ENCODE assay signal across 16 cellular contexts in genomic region chr20:37265152-37265551, GRCh38. TPM values are rescaled to one million over a fixed set of nuclear protein-coding genes. Genes with fewer than 3 reads are reported as not detected.
DNase-seq lines count a peak whose midpoint lies in the region; ATAC-seq and TF ChIP-seq lines count a peak whose summit lies in the region.
"Had no signal": no experiment of that assay in that cellular context is flagged by ENCODE, and none has a peak within 500 bp of the region (broad histone marks: within the 10 kb centered on the region; RNA-seq: fewer than 3 reads in every experiment).

No MANE protein-coding gene starts in this region.

- H3K4me1 Mint-ChIP-seq in CD4-positive, CD25-positive, alpha-beta regulatory T cell = peaks cover 0 to 4% (median 0%) of the 10 kb centered on the region in 4 donors
- H3K4me1 Mint-ChIP-seq: activated naive CD4-positive, alpha-beta T cell treated with anti-CD3 and anti-CD28 coated beads, Interleukin-2, amount 50 U/mL, for 24 hours had no signal

- 64 to 83% (median 74%) methylated on average over 4 of the region's 4 CpGs for WGBS in spleen, 5 donors

- no peak for TF ChIP-seq POLR2A in spleen (IDR thresholded peaks at IDR 0.05)

- peak in 1 of 3 donors; percentile 35 for DNase-seq in CD4-positive, CD25-positive, alpha-beta regulatory T cell
- DNase-seq in GM20000 (ENCODE audit: low spot score) (peak; percentile 33), OCI-M1 (lab: John Stamatoyannopoulos, UW) (peak; percentile 17), epithelial cell of esophagus (ENCODE audit: low read depth) (peak; percentile 18), NCI-H1436 (lab: John Stamatoyannopoulos, UW) (no peak), spleen (no peak), AG20443 (ENCODE audit: low spot score) (no peak), foreskin fibroblast (no peak)
- DNase-seq: COR-L47; psoas muscle; stimulated activated CD4-positive, alpha-beta T cell treated with anti-CD3 and anti-CD28 coated beads, Interleukin-2, amount 100 ng/mL, for 48 hours; WERI-Rb-1 had no signal

- no peaks in the 10 kb centered on the region for H3K36me3 Mint-ChIP-seq in CD4-positive, CD25-positive, alpha-beta regulatory T cell
- H3K36me3 Mint-ChIP-seq: activated naive CD4-positive, alpha-beta T cell treated with anti-CD3 and anti-CD28 coated beads, Interleukin-2, amount 50 U/mL, for 24 hours had no signal

- intact Hi-C loops in spleen (cut with DNase I; ENCODE audit: low total_unique reads) = loop anchor here (5.0 kb wide), 1 partner anchor 267 kb away; no protein-coding TSS in a partner anchor

- H3K9me3 Mint-ChIP-seq in CD4-positive, CD25-positive, alpha-beta regulatory T cell = peaks cover 0 to 1% (median 0%) of the 10 kb centered on the region in 7 donors
- H3K9me3 Mint-ChIP-seq: activated naive CD4-positive, alpha-beta T cell treated with anti-CD3 and anti-CD28 coated beads, Interleukin-2, amount 50 U/mL, for 24 hours had no signal

- H3K4me1 ChIP-seq in CD4-positive, CD25-positive, alpha-beta regulatory T cell (ENCODE audit: control insufficient read depth, insufficient read depth, low read length, poor library complexity, severe bottlenecking) = no peaks in the 10 kb centered on the region
- peaks cover 0 to 20% (median 10%) of the 10 kb centered on the region in 6 donors for H3K4me1 ChIP-seq in spleen
- H3K4me1 ChIP-seq: psoas muscle had no signal

- H3K27ac Mint-ChIP-seq in CD4-positive, CD25-positive, alpha-beta regulatory T cell = no peak overlapping the region
- H3K27ac Mint-ChIP-seq: activated naive CD4-positive, alpha-beta T cell treated with anti-CD3 and anti-CD28 coated beads, Interleukin-2, amount 50 U/mL, for 24 hours had no signal

- H3K27me3 Mint-ChIP-seq in CD4-positive, CD25-positive, alpha-beta regulatory T cell = peaks cover 20% of the 10 kb centered on the region
- H3K27me3 Mint-ChIP-seq: activated naive CD4-positive, alpha-beta T cell treated with anti-CD3 and anti-CD28 coated beads, Interleukin-2, amount 50 U/mL, for 24 hours had no signal

- H3K27me3 ChIP-seq in CD4-positive, CD25-positive, alpha-beta regulatory T cell (ENCODE audit: control insufficient read depth, insufficient read depth, low read length) = no peaks in the 10 kb centered on the region
- H3K27me3 ChIP-seq in spleen (replicated peaks in 1 of 7) = peaks cover 0 to 19% (median 0%) of the 10 kb centered on the region in 7 donors

- H3K27ac ChIP-seq in CD4-positive, CD25-positive, alpha-beta regulatory T cell (ENCODE audit: insufficient read depth, low read length, poor library complexity, severe bottlenecking) = no peak overlapping the region
- no peak overlapping the region for H3K27ac ChIP-seq in spleen
- H3K27ac ChIP-seq: psoas muscle, RWPE1, WERI-Rb-1 had no signal

- H3K4me3 ChIP-seq in CD4-positive, CD25-positive, alpha-beta regulatory T cell (ENCODE audit: low read depth, low read length) = no peak overlapping the region
- H3K4me3 ChIP-seq in epithelial cell of esophagus (ENCODE audit: low read length) (no peak overlapping the region), spleen (no peak overlapping the region), foreskin fibroblast (ENCODE audit: low read depth in 1 of 2, low read length in 2 of 2) (no peak overlapping the region)
- H3K4me3 ChIP-seq: HAP-1, psoas muscle had no signal

- H3K36me3 ChIP-seq in CD4-positive, CD25-positive, alpha-beta regulatory T cell (ENCODE audit: control insufficient read depth, insufficient read depth, low read length) = no peaks in the 10 kb centered on the region
- no peaks in the 10 kb centered on the region for H3K36me3 ChIP-seq in spleen
- H3K36me3 ChIP-seq: HAP-1, WERI-Rb-1 had no signal

- TF ChIP-seq CTCF in GM20000 (IDR thresholded peaks at IDR 0.05; ENCODE audit: extremely low read depth, missing control alignments) (no peak), epithelial cell of esophagus (IDR thresholded peaks at IDR 0.05; ENCODE audit: insufficient read depth, low read depth, low read length, missing control alignments) (no peak), spleen (IDR thresholded peaks at IDR 0.05 in 8 of 11, conservative IDR thresholded peaks at IDR 0.05 in 3 of 11) (no peak), foreskin fibroblast (IDR thresholded peaks at IDR 0.05; ENCODE audit: low read depth, low read length) (no peak)

- no peaks in the 10 kb centered on the region for H3K9me3 ChIP-seq in CD4-positive, CD25-positive, alpha-beta regulatory T cell (ENCODE audit: control insufficient read depth in 2 of 2, low read length in 2 of 2)
- no peaks in the 10 kb centered on the region for H3K9me3 ChIP-seq in spleen
- H3K9me3 ChIP-seq: HAP-1, psoas muscle had no signal

- no peak overlapping the region for H3K4me3 Mint-ChIP-seq in CD4-positive, CD25-positive, alpha-beta regulatory T cell
- H3K4me3 Mint-ChIP-seq: activated naive CD4-positive, alpha-beta T cell treated with anti-CD3 and anti-CD28 coated beads, Interleukin-2, amount 50 U/mL, for 24 hours had no signal

- ATAC-seq in CD4-positive, CD25-positive, alpha-beta regulatory T cell (ENCODE audit: low read depth in 2 of 2) = peak; percentile 45 to 49
- ATAC-seq: psoas muscle had no signal

RNA-seq across cellular contexts. Expression of gene GHRH, which starts 3.5 kb away (rescaled TPM):
- not detected for total RNA-seq in CD4-positive, CD25-positive, alpha-beta regulatory T cell
- polyA plus RNA-seq in CD4-positive, CD25-positive, alpha-beta regulatory T cell = not detected
- not detected for total RNA-seq in spleen
- polyA plus RNA-seq in spleen = not detected
- total RNA-seq: mononuclear cell, psoas muscle had no signal
- polyA plus RNA-seq: psoas muscle had no signal

RNA-seq across cellular contexts. Expression of gene MANBAL, which starts 24.3 kb away (rescaled TPM):
- 6.1 TPM for total RNA-seq in CD4-positive, CD25-positive, alpha-beta regulatory T cell
- 10 to 100 TPM; 20.0 to 32.4 (median 28.2) TPM for polyA plus RNA-seq in CD4-positive, CD25-positive, alpha-beta regulatory T cell
- 10 to 100 TPM; 10.7 to 24.7 (median 18.1) TPM for total RNA-seq in spleen
- 10 to 100 TPM; 30.2 to 33.0 (median 32.3) TPM for polyA plus RNA-seq in spleen

Comparison
In these comparisons a context has a peak if more than half of its experiments do, and no peak if none do; other contexts are left out.
1. DNase-seq: peak in GM20000 (single experiment), OCI-M1 (single experiment) and epithelial cell of esophagus (single experiment); none in NCI-H1436 (single experiment), spleen (single experiment), AG20443 (single experiment) and foreskin fibroblast (0 of 2).